1 cellular context compared by ENCODE assay signal in genomic region chr9:98374385-98375051, GRCh38.
A peak's percentile ranks its signal among the peaks of the same experiment; 100 is the strongest.
TF ChIP-seq lines count a peak whose summit lies in the region.

No MANE protein-coding gene starts in this region.

TF ChIP-seq in K562, 482 proteins besides CTCF, POLR2A, EP300 and RAD21 (continued from another document and continues in another):
- TF ChIP-seq ZHX1 (conservative IDR thresholded peaks at IDR 0.05; ENCODE audit: low read length) = no peak
- no peak for TF ChIP-seq KDM5B (IDR thresholded peaks at IDR 0.05; ENCODE audit: insufficient replicate concordance, low read depth, low read length)
- TF ChIP-seq NCOA2 (IDR thresholded peaks at IDR 0.05; ENCODE audit: partially characterized antibody in 2 of 2) = no peak
- peak; percentile 68; the same call in 1 of the 2 replicates for TF ChIP-seq HES1 (IDR thresholded peaks at IDR 0.05; ENCODE audit: low read depth)
- TF ChIP-seq NUFIP1 (IDR thresholded peaks at IDR 0.05; ENCODE audit: partially characterized antibody) = peak; percentile 46
- TF ChIP-seq GTF2F1 (IDR thresholded peaks at IDR 0.05; ENCODE audit: low read depth, low read length) = no peak
- TF ChIP-seq, protein P1, sequence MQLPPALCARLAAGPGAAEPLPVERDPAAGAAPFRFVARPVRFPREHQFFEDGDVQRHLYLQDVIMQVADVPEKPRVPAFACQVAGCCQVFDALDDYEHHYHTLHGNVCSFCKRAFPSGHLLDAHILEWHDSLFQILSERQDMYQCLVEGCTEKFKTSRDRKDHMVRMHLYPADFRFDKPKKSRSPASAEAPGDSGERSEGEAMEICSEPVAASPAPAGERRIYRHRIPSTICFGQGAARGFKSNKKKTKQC (CRISPR knock-in tag; IDR thresholded peaks at IDR 0.05) = 0 out of 2 replicates have a peak, but pooled peaks have one; percentile 60
- no peak for TF ChIP-seq ZNF197 (CRISPR knock-in tag; IDR thresholded peaks at IDR 0.05; ENCODE audit: low read depth)
- TF ChIP-seq ZNF668 (CRISPR knock-in tag; IDR thresholded peaks at IDR 0.05) = no peak
- no peak for TF ChIP-seq KLF6 (CRISPR knock-in tag; IDR thresholded peaks at IDR 0.05; ENCODE audit: borderline replicate concordance)
- TF ChIP-seq ELF1 (tag; IDR thresholded peaks at IDR 0.05) = no peak
- peak; percentile 69 to 73; a peak in 3 of 4 replicates for TF ChIP-seq RCOR1 (IDR thresholded peaks at IDR 0.05; ENCODE audit: borderline replicate concordance in 1 of 2, low read depth in 2 of 2, low read length in 2 of 2)
- no peak for TF ChIP-seq ZNF232 (CRISPR knock-in tag; IDR thresholded peaks at IDR 0.05)
- TF ChIP-seq PURB (CRISPR knock-in tag; IDR thresholded peaks at IDR 0.05; ENCODE audit: low read depth) = no peak
- TF ChIP-seq, protein P2, sequence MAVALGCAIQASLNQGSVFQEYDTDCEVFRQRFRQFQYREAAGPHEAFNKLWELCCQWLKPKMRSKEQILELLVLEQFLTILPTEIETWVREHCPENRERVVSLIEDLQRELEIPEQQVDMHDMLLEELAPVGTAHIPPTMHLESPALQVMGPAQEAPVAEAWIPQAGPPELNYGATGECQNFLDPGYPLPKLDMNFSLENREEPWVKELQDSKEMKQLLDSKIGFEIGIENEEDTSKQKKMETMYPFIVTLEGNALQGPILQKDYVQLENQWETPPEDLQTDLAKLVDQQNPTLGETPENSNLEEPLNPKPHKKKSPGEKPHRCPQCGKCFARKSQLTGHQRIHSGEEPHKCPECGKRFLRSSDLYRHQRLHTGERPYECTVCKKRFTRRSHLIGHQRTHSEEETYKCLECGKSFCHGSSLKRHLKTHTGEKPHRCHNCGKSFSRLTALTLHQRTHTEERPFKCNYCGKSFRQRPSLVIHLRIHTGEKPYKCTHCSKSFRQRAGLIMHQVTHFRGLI (CRISPR knock-in tag; IDR thresholded peaks at IDR 0.05) = no peak
- no peak for TF ChIP-seq SMARCA5 (IDR thresholded peaks at IDR 0.05)
- TF ChIP-seq ZNF124 (CRISPR knock-in tag; IDR thresholded peaks at IDR 0.05) = no peak
- TF ChIP-seq HMG20A (CRISPR knock-in tag; conservative IDR thresholded peaks at IDR 0.05) = no peak
- no peak for TF ChIP-seq CBX2 (IDR thresholded peaks at IDR 0.05; ENCODE audit: insufficient read depth, low read length, poor library complexity, severe bottlenecking)
- TF ChIP-seq SRSF3 (IDR thresholded peaks at IDR 0.05; ENCODE audit: insufficient read depth, low read length) = no peak
- no peak for TF ChIP-seq FOXA1 (IDR thresholded peaks at IDR 0.05; ENCODE audit: borderline replicate concordance)
- no peak for TF ChIP-seq GABPA (tag; conservative IDR thresholded peaks at IDR 0.05; ENCODE audit: low read depth)
- TF ChIP-seq MAX (CRISPR knock-in tag; IDR thresholded peaks at IDR 0.05) = peak; percentile 98
- TF ChIP-seq RREB1 (CRISPR knock-in tag; IDR thresholded peaks at IDR 0.05) = no peak
- TF ChIP-seq KLF10 (CRISPR knock-in tag; IDR thresholded peaks at IDR 0.05) = no peak
- TF ChIP-seq SMARCA4 (IDR thresholded peaks at IDR 0.05) = peak; percentile 93
- no peak for TF ChIP-seq ELF2 (CRISPR knock-in tag; IDR thresholded peaks at IDR 0.05)
- TF ChIP-seq NCOR1 (IDR thresholded peaks at IDR 0.05) = peak; percentile 93
- no peak for TF ChIP-seq SETDB1 (IDR thresholded peaks at IDR 0.05; ENCODE audit: low read length)
- TF ChIP-seq TFAP4 (CRISPR knock-in tag; IDR thresholded peaks at IDR 0.05; ENCODE audit: borderline replicate concordance) = peak; percentile 91
- TF ChIP-seq, protein P3, sequence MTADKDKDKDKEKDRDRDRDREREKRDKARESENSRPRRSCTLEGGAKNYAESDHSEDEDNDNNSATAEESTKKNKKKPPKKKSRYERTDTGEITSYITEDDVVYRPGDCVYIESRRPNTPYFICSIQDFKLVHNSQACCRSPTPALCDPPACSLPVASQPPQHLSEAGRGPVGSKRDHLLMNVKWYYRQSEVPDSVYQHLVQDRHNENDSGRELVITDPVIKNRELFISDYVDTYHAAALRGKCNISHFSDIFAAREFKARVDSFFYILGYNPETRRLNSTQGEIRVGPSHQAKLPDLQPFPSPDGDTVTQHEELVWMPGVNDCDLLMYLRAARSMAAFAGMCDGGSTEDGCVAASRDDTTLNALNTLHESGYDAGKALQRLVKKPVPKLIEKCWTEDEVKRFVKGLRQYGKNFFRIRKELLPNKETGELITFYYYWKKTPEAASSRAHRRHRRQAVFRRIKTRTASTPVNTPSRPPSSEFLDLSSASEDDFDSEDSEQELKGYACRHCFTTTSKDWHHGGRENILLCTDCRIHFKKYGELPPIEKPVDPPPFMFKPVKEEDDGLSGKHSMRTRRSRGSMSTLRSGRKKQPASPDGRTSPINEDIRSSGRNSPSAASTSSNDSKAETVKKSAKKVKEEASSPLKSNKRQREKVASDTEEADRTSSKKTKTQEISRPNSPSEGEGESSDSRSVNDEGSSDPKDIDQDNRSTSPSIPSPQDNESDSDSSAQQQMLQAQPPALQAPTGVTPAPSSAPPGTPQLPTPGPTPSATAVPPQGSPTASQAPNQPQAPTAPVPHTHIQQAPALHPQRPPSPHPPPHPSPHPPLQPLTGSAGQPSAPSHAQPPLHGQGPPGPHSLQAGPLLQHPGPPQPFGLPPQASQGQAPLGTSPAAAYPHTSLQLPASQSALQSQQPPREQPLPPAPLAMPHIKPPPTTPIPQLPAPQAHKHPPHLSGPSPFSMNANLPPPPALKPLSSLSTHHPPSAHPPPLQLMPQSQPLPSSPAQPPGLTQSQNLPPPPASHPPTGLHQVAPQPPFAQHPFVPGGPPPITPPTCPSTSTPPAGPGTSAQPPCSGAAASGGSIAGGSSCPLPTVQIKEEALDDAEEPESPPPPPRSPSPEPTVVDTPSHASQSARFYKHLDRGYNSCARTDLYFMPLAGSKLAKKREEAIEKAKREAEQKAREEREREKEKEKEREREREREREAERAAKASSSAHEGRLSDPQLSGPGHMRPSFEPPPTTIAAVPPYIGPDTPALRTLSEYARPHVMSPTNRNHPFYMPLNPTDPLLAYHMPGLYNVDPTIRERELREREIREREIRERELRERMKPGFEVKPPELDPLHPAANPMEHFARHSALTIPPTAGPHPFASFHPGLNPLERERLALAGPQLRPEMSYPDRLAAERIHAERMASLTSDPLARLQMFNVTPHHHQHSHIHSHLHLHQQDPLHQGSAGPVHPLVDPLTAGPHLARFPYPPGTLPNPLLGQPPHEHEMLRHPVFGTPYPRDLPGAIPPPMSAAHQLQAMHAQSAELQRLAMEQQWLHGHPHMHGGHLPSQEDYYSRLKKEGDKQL (CRISPR knock-in tag; IDR thresholded peaks at IDR 0.05; ENCODE audit: borderline replicate concordance) = no peak
- peak; percentile 36; the same call in 1 of the 2 replicates for TF ChIP-seq RBFOX2 (IDR thresholded peaks at IDR 0.05; ENCODE audit: low read depth, low read length)
- no peak for TF ChIP-seq ZNF764 (CRISPR knock-in tag; IDR thresholded peaks at IDR 0.05; ENCODE audit: low read depth)
- peak; percentile 94 for TF ChIP-seq TAL1 (IDR thresholded peaks at IDR 0.05)
- TF ChIP-seq STAT5A (IDR thresholded peaks at IDR 0.05; ENCODE audit: borderline replicate concordance, low read length) = peak; percentile 84
- TF ChIP-seq ZNF282 (CRISPR knock-in tag; IDR thresholded peaks at IDR 0.05) = no peak
- TF ChIP-seq ZNF143 (CRISPR knock-in tag; IDR thresholded peaks at IDR 0.05) = no peak
- TF ChIP-seq PRMT5 (CRISPR knock-in tag; IDR thresholded peaks at IDR 0.05) = no peak
- no peak for TF ChIP-seq SMARCB1 (IDR thresholded peaks at IDR 0.05; ENCODE audit: insufficient read length, low read depth)
- TF ChIP-seq CTBP1 (IDR thresholded peaks at IDR 0.05; ENCODE audit: borderline replicate concordance) = peak; percentile 86
- no peak for TF ChIP-seq ZNF644 (tag; IDR thresholded peaks at IDR 0.05; ENCODE audit: low read depth)
- TF ChIP-seq, protein P4, sequence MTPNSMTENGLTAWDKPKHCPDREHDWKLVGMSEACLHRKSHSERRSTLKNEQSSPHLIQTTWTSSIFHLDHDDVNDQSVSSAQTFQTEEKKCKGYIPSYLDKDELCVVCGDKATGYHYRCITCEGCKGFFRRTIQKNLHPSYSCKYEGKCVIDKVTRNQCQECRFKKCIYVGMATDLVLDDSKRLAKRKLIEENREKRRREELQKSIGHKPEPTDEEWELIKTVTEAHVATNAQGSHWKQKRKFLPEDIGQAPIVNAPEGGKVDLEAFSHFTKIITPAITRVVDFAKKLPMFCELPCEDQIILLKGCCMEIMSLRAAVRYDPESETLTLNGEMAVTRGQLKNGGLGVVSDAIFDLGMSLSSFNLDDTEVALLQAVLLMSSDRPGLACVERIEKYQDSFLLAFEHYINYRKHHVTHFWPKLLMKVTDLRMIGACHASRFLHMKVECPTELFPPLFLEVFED (CRISPR knock-in tag; conservative IDR thresholded peaks at IDR 0.05) = no peak
- TF ChIP-seq BDP1 (IDR thresholded peaks at IDR 0.05; ENCODE audit: insufficient read depth, insufficient read length) = no peak
- TF ChIP-seq, protein P5, sequence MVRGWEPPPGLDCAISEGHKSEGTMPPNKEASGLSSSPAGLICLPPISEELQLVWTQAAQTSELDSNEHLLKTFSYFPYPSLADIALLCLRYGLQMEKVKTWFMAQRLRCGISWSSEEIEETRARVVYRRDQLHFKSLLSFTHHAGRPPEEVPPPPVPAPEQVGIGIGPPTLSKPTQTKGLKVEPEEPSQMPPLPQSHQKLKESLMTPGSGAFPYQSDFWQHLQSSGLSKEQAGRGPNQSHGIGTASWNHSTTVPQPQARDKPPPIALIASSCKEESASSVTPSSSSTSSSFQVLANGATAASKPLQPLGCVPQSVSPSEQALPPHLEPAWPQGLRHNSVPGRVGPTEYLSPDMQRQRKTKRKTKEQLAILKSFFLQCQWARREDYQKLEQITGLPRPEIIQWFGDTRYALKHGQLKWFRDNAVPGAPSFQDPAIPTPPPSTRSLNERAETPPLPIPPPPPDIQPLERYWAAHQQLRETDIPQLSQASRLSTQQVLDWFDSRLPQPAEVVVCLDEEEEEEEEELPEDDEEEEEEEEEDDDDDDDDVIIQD (CRISPR knock-in tag; IDR thresholded peaks at IDR 0.05) = no peak
- TF ChIP-seq LEF1 (IDR thresholded peaks at IDR 0.05) = peak; percentile 83
